Comparison of ENCODE assay signal across 18 cellular contexts in genomic region chr17:34755981-34756669, GRCh38.
"Had no signal": no experiment of that assay in that cellular context is flagged by ENCODE, and none has a peak within 500 bp of the region (broad histone marks: within the 10 kb centered on the region; RNA-seq: fewer than 3 reads in every experiment).

No MANE protein-coding gene starts in this region.

- H3K4me1 Mint-ChIP-seq: activated naive CD8-positive, alpha-beta T cell treated with anti-CD3 and anti-CD28 coated beads for 36 hours; stimulated activated effector memory CD8-positive, alpha-beta T cell treated with anti-CD3 and anti-CD28 coated beads, Interleukin-12 subunit alpha, Interleukin-12 subunit beta, amount 100 ng/mL, for 72 hours had no signal

- H3K36me3 ChIP-seq: prostate gland, stomach had no signal

- H3K9me3 ChIP-seq: prostate gland, stomach had no signal

- H3K27ac Mint-ChIP-seq: activated naive CD8-positive, alpha-beta T cell treated with anti-CD3 and anti-CD28 coated beads for 36 hours; natural killer cell treated with Interleukin-12 subunit alpha and Interleukin-12 subunit beta and Interleukin-15 and Interleukin-18, amount 100 ng/mL, for 72 hours; stimulated activated effector memory CD8-positive, alpha-beta T cell treated with anti-CD3 and anti-CD28 coated beads, Interleukin-12 subunit alpha, Interleukin-12 subunit beta, amount 100 ng/mL, for 72 hours; type B pancreatic cell had no signal

- H3K36me3 Mint-ChIP-seq: activated naive CD8-positive, alpha-beta T cell treated with anti-CD3 and anti-CD28 coated beads for 36 hours; natural killer cell treated with Interleukin-12 subunit alpha and Interleukin-12 subunit beta and Interleukin-15 and Interleukin-18, amount 100 ng/mL, for 72 hours; stimulated activated effector memory CD8-positive, alpha-beta T cell treated with anti-CD3 and anti-CD28 coated beads, Interleukin-12 subunit alpha, Interleukin-12 subunit beta, amount 100 ng/mL, for 72 hours; type B pancreatic cell had no signal

- H3K4me3 ChIP-seq: dorsolateral prefrontal cortex, prostate gland, stomach had no signal

- ATAC-seq: natural killer cell treated with Interleukin-12 subunit alpha and Interleukin-12 subunit beta and Interleukin-15 and Interleukin-18, amount 100 ng/mL, for 72 hours; right cardiac atrium; stimulated activated effector memory CD8-positive, alpha-beta T cell treated with anti-CD3 and anti-CD28 coated beads, Interleukin-12 subunit alpha, Interleukin-12 subunit beta, amount 100 ng/mL, for 72 hours had no signal

- H3K9me3 Mint-ChIP-seq: activated naive CD8-positive, alpha-beta T cell treated with anti-CD3 and anti-CD28 coated beads for 36 hours; natural killer cell treated with Interleukin-12 subunit alpha and Interleukin-12 subunit beta and Interleukin-15 and Interleukin-18, amount 100 ng/mL, for 72 hours; stimulated activated effector memory CD8-positive, alpha-beta T cell treated with anti-CD3 and anti-CD28 coated beads, Interleukin-12 subunit alpha, Interleukin-12 subunit beta, amount 100 ng/mL, for 72 hours; type B pancreatic cell had no signal

- H3K4me3 Mint-ChIP-seq: activated naive CD8-positive, alpha-beta T cell treated with anti-CD3 and anti-CD28 coated beads for 36 hours; natural killer cell treated with Interleukin-12 subunit alpha and Interleukin-12 subunit beta and Interleukin-15 and Interleukin-18, amount 100 ng/mL, for 72 hours; stimulated activated effector memory CD8-positive, alpha-beta T cell treated with anti-CD3 and anti-CD28 coated beads, Interleukin-12 subunit alpha, Interleukin-12 subunit beta, amount 100 ng/mL, for 72 hours; type B pancreatic cell had no signal

- H3K4me1 ChIP-seq: prostate gland, stomach had no signal

- H3K27me3 ChIP-seq: dorsolateral prefrontal cortex had no signal

- DNase-seq: activated CD4-positive, alpha-beta T cell treated with anti-CD3 and anti-CD28 coated beads for 1 hour; activated CD4-positive, alpha-beta T cell treated with anti-CD3 and anti-CD28 coated beads, Interleukin-2, amount 50 U/mL, for 48 hours; activated naive CD8-positive, alpha-beta T cell treated with anti-CD3 and anti-CD28 coated beads for 36 hours; amniotic stem cell; central memory CD4-positive, alpha-beta T cell; mesenchymal stem cell; right cardiac atrium; small intestine; stimulated activated CD4-positive, alpha-beta T cell treated with anti-CD3 and anti-CD28 coated beads, Interleukin-4, amount 100 ng/mL, for 24 hours; stomach; T-helper 2 cell had no signal

- H3K27ac ChIP-seq: dorsolateral prefrontal cortex, epithelial cell of prostate, prostate gland, stomach, VCaP had no signal
